In the genomic region with DNA sequence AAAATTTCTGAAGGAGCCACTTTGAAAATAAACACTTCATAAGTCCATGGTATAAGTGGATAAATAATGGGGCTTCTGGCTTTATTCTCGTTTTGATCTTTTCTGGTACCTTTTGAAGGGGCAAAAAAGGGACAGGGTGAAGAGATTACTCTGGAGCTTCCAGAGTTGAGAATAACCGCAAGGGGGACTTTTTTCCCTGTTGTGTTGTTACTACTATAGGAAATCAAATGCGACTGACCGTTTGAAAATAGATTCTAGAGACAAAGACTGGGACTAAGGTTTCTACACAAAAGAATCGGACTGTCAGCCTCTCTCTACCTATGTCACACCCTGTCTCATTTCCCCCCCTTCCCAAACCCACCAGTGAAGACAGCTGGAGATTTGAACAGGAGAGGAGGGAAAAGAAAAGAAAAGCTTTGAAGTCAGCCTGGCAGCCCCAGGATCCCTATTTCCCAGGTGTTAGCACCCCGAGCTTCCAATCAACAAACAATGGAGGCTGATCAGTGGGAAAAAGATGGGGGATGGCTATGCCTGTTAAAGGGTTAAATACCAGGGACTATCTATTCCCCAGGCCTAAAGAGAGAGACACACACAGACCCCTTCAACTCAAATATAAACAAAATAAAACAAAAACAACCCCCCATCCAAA, we compare ENCODE assay signal across 13 cellular contexts. TPM values are rescaled to one million over a fixed set of nuclear protein-coding genes. Genes with fewer than 3 reads are reported as not detected.
DNase-seq lines count a peak whose midpoint lies in the region; ATAC-seq, FAIRE-seq and TF ChIP-seq lines count a peak whose summit lies in the region.
"Had no signal": no experiment of that assay in that cellular context is flagged by ENCODE, and none has a peak within 500 bp of the region (broad histone marks: within the 10 kb centered on the region; RNA-seq: fewer than 3 reads in every experiment).

No MANE protein-coding gene starts in this region.

- 88 to 90% methylated on average over 6 of the region's 6 CpGs for WGBS in GM23248 (ENCODE audit: low coverage in 1 of 2, low lambda C conversion rate in 2 of 2, missing lambda C conversion rate in 2 of 2), 2 experiments
- 30% methylated on average over 6 of the region's 6 CpGs for WGBS in hepatocyte (ENCODE audit: low lambda C conversion rate, missing lambda C conversion rate)

- POLR2A ChIA-PET in naive thymus-derived CD4-positive, alpha-beta T cell (lab: Charles Lee): interaction anchor here (0.6 to 1.2 kb wide), 4 partner anchors 23 to 207 kb away, joined by 3 to 4 read pairs (median 3); no protein-coding TSS in a partner anchor

- no peak for FAIRE-seq in D721Med (lab: Jason Lieb, UNC)
- FAIRE-seq: keratinocyte had no signal

- H3K27ac ChIP-seq in GM23248 (peak overlapping the region; percentile 48; the same call in 1 of the 2 replicates), ascending aorta (peak overlapping the region; percentile 93 to 97), hepatocyte (no peak overlapping the region)
- no peak overlapping the region for H3K27ac ChIP-seq in naive thymus-derived CD4-positive, alpha-beta T cell (ENCODE audit: low read depth, low read length)
- H3K27ac ChIP-seq: VCaP had no signal

- H3K27me3 Mint-ChIP-seq in naive thymus-derived CD4-positive, alpha-beta T cell: peaks cover 3 to 24% (median 5%) of the 10 kb centered on the region in 5 donors

- H3K36me3 ChIP-seq in GM23248 (ENCODE audit: low read depth): no peaks in the 10 kb centered on the region
- no peaks in the 10 kb centered on the region for H3K36me3 ChIP-seq in ascending aorta
- H3K36me3 ChIP-seq in hepatocyte (replicated peaks; ENCODE audit: insufficient read depth, low read depth): no peaks in the 10 kb centered on the region
- peaks cover 2% of the 10 kb centered on the region for H3K36me3 ChIP-seq in skeletal muscle satellite cell (ENCODE audit: insufficient read depth, low read length)
- H3K36me3 ChIP-seq in naive thymus-derived CD4-positive, alpha-beta T cell (ENCODE audit: control insufficient read depth in 2 of 3, insufficient read depth in 3 of 3, low read length in 3 of 3): no peaks in the 10 kb centered on the region

- intact Hi-C loops in ascending aorta (cut with DNase I): loop anchor here (2.0 kb wide), 1 partner anchor 15 kb away; no protein-coding TSS in a partner anchor
- intact Hi-C loops in naive thymus-derived CD4-positive, alpha-beta T cell (cut with micrococcal nuclease): no loop called here

- H2AFZ ChIP-seq in GM23248 (0 out of 2 replicates have a peak overlapping the region, but pooled peaks have one; percentile 65), hepatocyte (no peak overlapping the region)

- H3K9me2 ChIP-seq in GM23248 (ENCODE audit: insufficient read depth): no peaks in the 10 kb centered on the region
- no peaks in the 10 kb centered on the region for H3K9me2 ChIP-seq in hepatocyte (replicated peaks; ENCODE audit: insufficient read depth)

- peaks cover 30% of the 10 kb centered on the region for H3K4me1 ChIP-seq in GM23248 (ENCODE audit: insufficient read depth)
- H3K4me1 ChIP-seq in ascending aorta: peaks cover 2 to 85% of the 10 kb centered on the region in 2 donors
- peaks cover 14% of the 10 kb centered on the region for H3K4me1 ChIP-seq in hepatocyte (ENCODE audit: insufficient read depth)
- H3K4me1 ChIP-seq in skeletal muscle satellite cell (ENCODE audit: control insufficient read depth, insufficient read depth, low read length): peaks cover 41% of the 10 kb centered on the region
- no peaks in the 10 kb centered on the region for H3K4me1 ChIP-seq in naive thymus-derived CD4-positive, alpha-beta T cell (ENCODE audit: control insufficient read depth in 2 of 2, insufficient read depth in 2 of 2, low read length in 2 of 2)

- H3F3A ChIP-seq in GM23248 (ENCODE audit: insufficient read depth): peaks cover 5% of the 10 kb centered on the region; the same call in 1 of the 2 replicates

- H3K4me1 Mint-ChIP-seq in naive thymus-derived CD4-positive, alpha-beta T cell: peaks cover 0 to 22% (median 10%) of the 10 kb centered on the region in 7 donors

- no peak overlapping the region for H3K4me3 Mint-ChIP-seq in naive thymus-derived CD4-positive, alpha-beta T cell
- H3K4me3 Mint-ChIP-seq: activated CD8-positive, alpha-beta T cell treated with anti-CD3 and anti-CD28 coated beads, Interleukin-2, amount 10 ng/mL, durations not matched to agents 7 days and 5 days had no signal

- peaks cover 76% of the 10 kb centered on the region for H3K79me2 ChIP-seq in GM23248 (ENCODE audit: insufficient read depth)
- peaks cover 20% of the 10 kb centered on the region for H3K79me2 ChIP-seq in hepatocyte

- TF ChIP-seq CTCF in ascending aorta (IDR thresholded peaks at IDR 0.05): no peak
- TF ChIP-seq CTCF in hepatocyte (IDR thresholded peaks at IDR 0.05; ENCODE audit: poor library complexity): no peak
- TF ChIP-seq CTCF in D721Med (IDR thresholded peaks at IDR 0.05; ENCODE audit: insufficient read depth, missing control alignments): no peak

- H4K20me1 ChIP-seq in GM23248 (ENCODE audit: insufficient read depth): no peaks in the 10 kb centered on the region
- no peaks in the 10 kb centered on the region for H4K20me1 ChIP-seq in hepatocyte (ENCODE audit: insufficient read depth, poor library complexity, severe bottlenecking)

- CTCF ChIA-PET in naive thymus-derived CD4-positive, alpha-beta T cell (lab: Charles Lee): interaction anchor here (0.5 to 0.9 kb wide), 2 partner anchors 10 to 77 kb away, joined by 3 read pairs; no protein-coding TSS in a partner anchor

- no peak overlapping the region for H3K4me3 ChIP-seq in GM23248
- peak overlapping the region; percentile 46 to 75 for H3K4me3 ChIP-seq in ascending aorta
- H3K4me3 ChIP-seq in hepatocyte: no peak overlapping the region
- H3K4me3 ChIP-seq in skeletal muscle satellite cell (ENCODE audit: low read length): peak overlapping the region; percentile 60
- no peak overlapping the region for H3K4me3 ChIP-seq in naive thymus-derived CD4-positive, alpha-beta T cell (ENCODE audit: low read length)

- DNase-seq in GM23248 (no peak), ascending aorta (ENCODE audit: low spot score in 2 of 2) (no peak), hepatocyte (ENCODE audit: low spot score) (no peak), KG1 (lab: John Stamatoyannopoulos, UW) (no peak), D721Med (ENCODE audit: insufficient read length, low spot score) (no peak)
- DNase-seq in naive thymus-derived CD4-positive, alpha-beta T cell: no peak
- DNase-seq: activated CD8-positive, alpha-beta T cell treated with anti-CD3 and anti-CD28 coated beads, Interleukin-2, amount 10 ng/mL, durations not matched to agents 7 days and 5 days; naive thymus-derived CD8-positive, alpha-beta T cell; stimulated activated CD4-positive, alpha-beta T cell treated with anti-CD3 and anti-CD28 coated beads, Interleukin-2, amount 100 ng/mL, for 48 hours had no signal

- no peak for ATAC-seq in naive thymus-derived CD4-positive, alpha-beta T cell
- no peak for ATAC-seq in HG03108 (IDR thresholded peaks at IDR 0.05; ENCODE audit: unreplicated experiment)
- ATAC-seq: activated CD8-positive, alpha-beta T cell treated with anti-CD3 and anti-CD28 coated beads, Interleukin-2, amount 10 ng/mL, durations not matched to agents 7 days and 5 days; naive thymus-derived CD8-positive, alpha-beta T cell had no signal

- no peaks in the 10 kb centered on the region for H3K9me3 Mint-ChIP-seq in naive thymus-derived CD4-positive, alpha-beta T cell
- H3K9me3 Mint-ChIP-seq: naive thymus-derived CD8-positive, alpha-beta T cell had no signal

- peaks cover 0 to 17% (median 0%) of the 10 kb centered on the region in 5 donors for H3K36me3 Mint-ChIP-seq in naive thymus-derived CD4-positive, alpha-beta T cell

- H3K27me3 ChIP-seq in GM23248 (replicated peaks; ENCODE audit: insufficient read depth): no peaks in the 10 kb centered on the region
- H3K27me3 ChIP-seq in ascending aorta: no peaks in the 10 kb centered on the region
- peaks cover 100% of the 10 kb centered on the region for H3K27me3 ChIP-seq in hepatocyte
- no peaks in the 10 kb centered on the region for H3K27me3 ChIP-seq in skeletal muscle satellite cell (ENCODE audit: control insufficient read depth, insufficient read depth, low read length)
- peaks cover 0 to 4% of the 10 kb centered on the region in 2 donors for H3K27me3 ChIP-seq in naive thymus-derived CD4-positive, alpha-beta T cell (ENCODE audit: control insufficient read depth in 2 of 2, insufficient read depth in 2 of 2, low read length in 2 of 2)

- H3K9me3 ChIP-seq in GM23248 (ENCODE audit: low read depth): no peaks in the 10 kb centered on the region
- H3K9me3 ChIP-seq in ascending aorta: no peaks in the 10 kb centered on the region
- H3K9me3 ChIP-seq in hepatocyte (ENCODE audit: low read depth): no peaks in the 10 kb centered on the region
- H3K9me3 ChIP-seq in skeletal muscle satellite cell (replicated peaks; ENCODE audit: low read length): no peaks in the 10 kb centered on the region
- H3K9me3 ChIP-seq in naive thymus-derived CD4-positive, alpha-beta T cell (ENCODE audit: control insufficient read depth in 2 of 3, low read length in 3 of 3): no peaks in the 10 kb centered on the region

- in situ Hi-C loops in GM23248 (cut with MboI): no loop called here

- H3K27ac Mint-ChIP-seq in naive thymus-derived CD4-positive, alpha-beta T cell: no peak overlapping the region
- H3K27ac Mint-ChIP-seq: activated CD8-positive, alpha-beta T cell treated with anti-CD3 and anti-CD28 coated beads, Interleukin-2, amount 10 ng/mL, durations not matched to agents 7 days and 5 days had no signal

- peak overlapping the region; percentile 72 for H3K9ac ChIP-seq in GM23248
- peak overlapping the region; percentile 85 for H3K9ac ChIP-seq in skeletal muscle satellite cell (ENCODE audit: low read depth, low read length)

- H3K4me2 ChIP-seq in GM23248 (ENCODE audit: unreplicated experiment) (peak overlapping the region; percentile 57), hepatocyte (peak overlapping the region; percentile 91), skeletal muscle satellite cell (ENCODE audit: low read length) (peak overlapping the region; percentile 77)

RNA-seq across cellular contexts. Expression of a gene that starts 8.3 kb away (rescaled TPM):
- total RNA-seq in GM23248 (2014; rRNA removed; shearing (Covaris generic)): 2.2 and 3.3 TPM in 2 replicates
- polyA plus RNA-seq in GM23248 (2016; fragmentation: Nextera tagmentation; extraction: Ambion mirVana): 0.54 and 1.2 TPM in 2 replicates
- total RNA-seq in ascending aorta: 20.4 TPM
- total RNA-seq in hepatocyte: 1.4 and 2.2 TPM in 2 replicates
- 1.8 and 2.0 TPM in 2 replicates for polyA plus RNA-seq in hepatocyte
- 1.3 and 1.7 TPM in 2 replicates for total RNA-seq in skeletal muscle satellite cell (2012; rRNA removed)
- 1 to 10 TPM in 4 of 5 experiments, under 1 TPM in 1; 0.34 to 7.9 (median 2.4) TPM for total RNA-seq in naive thymus-derived CD4-positive, alpha-beta T cell
- polyA plus RNA-seq in naive thymus-derived CD4-positive, alpha-beta T cell: not detected

RNA-seq across cellular contexts. Expression of a gene that starts 20.2 kb away (rescaled TPM):
- 1.9 and 4.8 TPM in 2 replicates for total RNA-seq in GM23248 (2014; rRNA removed; shearing (Covaris generic))
- polyA plus RNA-seq in GM23248 (2016; fragmentation: Nextera tagmentation; extraction: Ambion mirVana) (1.9 and 2.4 TPM in 2 replicates), hepatocyte (1.8 and 4.0 TPM in 2 replicates)
- total RNA-seq in ascending aorta (19.3 TPM), hepatocyte (1.8 and 5.9 TPM in 2 replicates)
- total RNA-seq in skeletal muscle satellite cell (2012; rRNA removed): 1.1 and 6.3 TPM in 2 replicates
- total RNA-seq in naive thymus-derived CD4-positive, alpha-beta T cell: 10 to 100 TPM in 1 of 5 experiments, 1 to 10 TPM in 3, under 1 TPM in 1; 0.48 to 14.6 (median 7.1) TPM
- polyA plus RNA-seq in naive thymus-derived CD4-positive, alpha-beta T cell: under 1 TPM in 1 of 2 donors, not detected in 1; 0.11 TPM

RNA-seq across cellular contexts. Expression of a gene that starts 23.8 kb away (rescaled TPM):
- total RNA-seq in GM23248 (2014; rRNA removed; shearing (Covaris generic)): 0.22 TPM in 1 of 2 replicates, not detected in the other
- polyA plus RNA-seq in GM23248 (2016; fragmentation: Nextera tagmentation; extraction: Ambion mirVana) (1.3 and 2.0 TPM in 2 replicates), hepatocyte (3.3 and 4.4 TPM in 2 replicates)
- total RNA-seq in ascending aorta (0.53 TPM), hepatocyte (0.27 and 0.36 TPM in 2 replicates)
- total RNA-seq in skeletal muscle satellite cell (2012; rRNA removed): under 0.01 TPM in 2 replicates
- total RNA-seq in naive thymus-derived CD4-positive, alpha-beta T cell: not detected
- polyA plus RNA-seq in naive thymus-derived CD4-positive, alpha-beta T cell: not detected
- total RNA-seq: activated CD8-positive, alpha-beta T cell treated with anti-CD3 and anti-CD28 coated beads, Interleukin-2, amount 10 ng/mL, durations not matched to agents 7 days and 5 days; naive thymus-derived CD8-positive, alpha-beta T cell had no signal
- polyA plus RNA-seq: keratinocyte; naive thymus-derived CD8-positive, alpha-beta T cell had no signal

RNA-seq across cellular contexts. Expression of a gene that starts 24.9 kb away (rescaled TPM):
- 9.6 and 12.1 TPM in 2 replicates for total RNA-seq in GM23248 (2014; rRNA removed; shearing (Covaris generic))
- 25.3 and 27.4 TPM in 2 replicates for polyA plus RNA-seq in GM23248 (2016; fragmentation: Nextera tagmentation; extraction: Ambion mirVana)
- total RNA-seq in ascending aorta: 55.3 TPM
- 5.6 and 6.7 TPM in 2 replicates for total RNA-seq in hepatocyte
- polyA plus RNA-seq in hepatocyte: 20.7 and 29.9 TPM in 2 replicates
- total RNA-seq in skeletal muscle satellite cell (2012; rRNA removed): 4.6 and 5.9 TPM in 2 replicates
- 10 to 100 TPM in 4 of 5 experiments, 1 to 10 TPM in 1; 3.4 to 46.9 (median 34.2) TPM for total RNA-seq in naive thymus-derived CD4-positive, alpha-beta T cell
- 10 to 100 TPM in 1 of 2 donors, 1 to 10 TPM in 1; 9.7 to 23.1 TPM for polyA plus RNA-seq in naive thymus-derived CD4-positive, alpha-beta T cell

RNA-seq across cellular contexts. Expression of a gene that starts 35.0 kb away (rescaled TPM):
- 3.8 and 7.5 TPM in 2 replicates for total RNA-seq in GM23248 (2014; rRNA removed; shearing (Covaris generic))
- polyA plus RNA-seq in GM23248 (2016; fragmentation: Nextera tagmentation; extraction: Ambion mirVana) (6.2 and 6.6 TPM in 2 replicates), hepatocyte (7.7 and 12.9 TPM in 2 replicates)
- total RNA-seq in ascending aorta (5.1 TPM), hepatocyte (4.1 and 4.8 TPM in 2 replicates)
- 5.5 and 6.6 TPM in 2 replicates for total RNA-seq in skeletal muscle satellite cell (2012; rRNA removed)
- total RNA-seq in naive thymus-derived CD4-positive, alpha-beta T cell: under 1 TPM in 1 of 5 experiments, not detected in 4; 0.34 TPM
- polyA plus RNA-seq in naive thymus-derived CD4-positive, alpha-beta T cell: not detected
- total RNA-seq: activated CD8-positive, alpha-beta T cell treated with anti-CD3 and anti-CD28 coated beads, Interleukin-2, amount 10 ng/mL, durations not matched to agents 7 days and 5 days; naive thymus-derived CD8-positive, alpha-beta T cell had no signal
- polyA plus RNA-seq: naive thymus-derived CD8-positive, alpha-beta T cell had no signal

Comparison
In these comparisons a context has a peak if more than half of its experiments do, and no peak if none do; other contexts are left out.
1. H3K27ac ChIP-seq: peak in GM23248 (single experiment) and ascending aorta (2 of 2); none in hepatocyte (single experiment) and naive thymus-derived CD4-positive, alpha-beta T cell (single experiment).
2. H3K4me3 ChIP-seq: peak in ascending aorta (2 of 2) and skeletal muscle satellite cell (single experiment); none in GM23248 (single experiment), hepatocyte (single experiment) and naive thymus-derived CD4-positive, alpha-beta T cell (single experiment).
3. Peak in every context shown above with its lines, with median percentiles within 50 percentile points of each other: H3K4me2 ChIP-seq.